ENCODE assay signal across 2 cellular contexts in the genomic region with DNA sequence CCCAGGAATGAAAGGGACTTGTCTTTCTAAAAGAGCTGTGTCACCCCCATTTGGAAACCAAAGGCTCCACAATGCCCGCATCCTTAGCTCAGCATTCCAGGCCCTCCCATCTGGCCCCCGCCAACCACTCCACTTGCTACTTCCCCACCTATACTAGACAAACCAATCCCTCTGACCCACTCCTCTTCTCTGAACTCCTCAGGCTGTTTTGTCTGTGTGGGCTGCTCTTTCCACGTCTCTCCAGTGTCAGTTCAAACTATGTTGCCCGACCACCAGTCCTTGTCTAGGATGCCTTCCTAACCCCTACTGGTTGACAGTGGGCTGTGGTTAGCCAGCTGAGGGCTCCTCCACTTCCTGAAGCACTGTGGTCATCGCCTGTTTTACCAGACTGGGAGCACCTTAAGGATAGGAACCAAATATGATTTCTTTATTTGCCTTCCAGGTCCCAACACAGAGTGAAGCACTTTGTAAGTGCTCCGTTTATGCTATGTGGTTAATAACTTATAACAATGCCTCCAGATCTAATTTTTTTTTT.
TF ChIP-seq lines count a peak whose summit lies in the region.

No MANE protein-coding gene starts in this region.

TF ChIP-seq in A549, 52 proteins besides CTCF, POLR2A, EP300 and RAD21 (continued from another document):
- TF ChIP-seq, protein P1, sequence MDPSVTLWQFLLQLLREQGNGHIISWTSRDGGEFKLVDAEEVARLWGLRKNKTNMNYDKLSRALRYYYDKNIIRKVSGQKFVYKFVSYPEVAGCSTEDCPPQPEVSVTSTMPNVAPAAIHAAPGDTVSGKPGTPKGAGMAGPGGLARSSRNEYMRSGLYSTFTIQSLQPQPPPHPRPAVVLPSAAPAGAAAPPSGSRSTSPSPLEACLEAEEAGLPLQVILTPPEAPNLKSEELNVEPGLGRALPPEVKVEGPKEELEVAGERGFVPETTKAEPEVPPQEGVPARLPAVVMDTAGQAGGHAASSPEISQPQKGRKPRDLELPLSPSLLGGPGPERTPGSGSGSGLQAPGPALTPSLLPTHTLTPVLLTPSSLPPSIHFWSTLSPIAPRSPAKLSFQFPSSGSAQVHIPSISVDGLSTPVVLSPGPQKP (IDR thresholded peaks at IDR 0.05; ENCODE audit: low read depth, low read length): no peak
- TF ChIP-seq SREBF2 (IDR thresholded peaks at IDR 0.05): no peak
- TF ChIP-seq, protein P2, sequence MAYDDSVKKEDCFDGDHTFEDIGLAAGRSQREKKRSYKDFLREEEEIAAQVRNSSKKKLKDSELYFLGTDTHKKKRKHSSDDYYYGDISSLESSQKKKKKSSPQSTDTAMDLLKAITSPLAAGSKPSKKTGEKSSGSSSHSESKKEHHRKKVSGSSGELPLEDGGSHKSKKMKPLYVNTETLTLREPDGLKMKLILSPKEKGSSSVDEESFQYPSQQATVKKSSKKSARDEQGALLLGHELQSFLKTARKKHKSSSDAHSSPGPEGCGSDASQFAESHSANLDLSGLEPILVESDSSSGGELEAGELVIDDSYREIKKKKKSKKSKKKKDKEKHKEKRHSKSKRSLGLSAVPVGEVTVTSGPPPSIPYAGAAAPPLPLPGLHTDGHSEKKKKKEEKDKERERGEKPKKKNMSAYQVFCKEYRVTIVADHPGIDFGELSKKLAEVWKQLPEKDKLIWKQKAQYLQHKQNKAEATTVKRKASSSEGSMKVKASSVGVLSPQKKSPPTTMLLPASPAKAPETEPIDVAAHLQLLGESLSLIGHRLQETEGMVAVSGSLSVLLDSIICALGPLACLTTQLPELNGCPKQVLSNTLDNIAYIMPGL (CRISPR knock-in tag; IDR thresholded peaks at IDR 0.05; ENCODE audit: borderline replicate concordance): no peak
- TF ChIP-seq FOSB (CRISPR knock-in tag; IDR thresholded peaks at IDR 0.05): no peak
- TF ChIP-seq FOSL2 (IDR thresholded peaks at IDR 0.05): no peak
- TF ChIP-seq FOSL2 (CRISPR knock-in tag; IDR thresholded peaks at IDR 0.05): no peak
- TF ChIP-seq, protein P3, sequence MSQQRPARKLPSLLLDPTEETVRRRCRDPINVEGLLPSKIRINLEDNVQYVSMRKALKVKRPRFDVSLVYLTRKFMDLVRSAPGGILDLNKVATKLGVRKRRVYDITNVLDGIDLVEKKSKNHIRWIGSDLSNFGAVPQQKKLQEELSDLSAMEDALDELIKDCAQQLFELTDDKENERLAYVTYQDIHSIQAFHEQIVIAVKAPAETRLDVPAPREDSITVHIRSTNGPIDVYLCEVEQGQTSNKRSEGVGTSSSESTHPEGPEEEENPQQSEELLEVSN (IDR thresholded peaks at IDR 0.05; ENCODE audit: borderline replicate concordance, low read depth): no peak
- TF ChIP-seq KDM1A (IDR thresholded peaks at IDR 0.05; ENCODE audit: low read depth): no peak
- no peak for TF ChIP-seq CEBPB (IDR thresholded peaks at IDR 0.05)
- no peak for TF ChIP-seq ZC3H11A (IDR thresholded peaks at IDR 0.05)
- TF ChIP-seq, protein P4, sequence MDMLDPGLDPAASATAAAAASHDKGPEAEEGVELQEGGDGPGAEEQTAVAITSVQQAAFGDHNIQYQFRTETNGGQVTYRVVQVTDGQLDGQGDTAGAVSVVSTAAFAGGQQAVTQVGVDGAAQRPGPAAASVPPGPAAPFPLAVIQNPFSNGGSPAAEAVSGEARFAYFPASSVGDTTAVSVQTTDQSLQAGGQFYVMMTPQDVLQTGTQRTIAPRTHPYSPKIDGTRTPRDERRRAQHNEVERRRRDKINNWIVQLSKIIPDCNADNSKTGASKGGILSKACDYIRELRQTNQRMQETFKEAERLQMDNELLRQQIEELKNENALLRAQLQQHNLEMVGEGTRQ (IDR thresholded peaks at IDR 0.05): no peak
- no peak for TF ChIP-seq ZSCAN20 (CRISPR knock-in tag; IDR thresholded peaks at IDR 0.05)

TF ChIP-seq in GM23338, 12 proteins besides CTCF, POLR2A, EP300 and RAD21:
- TF ChIP-seq, protein P5, sequence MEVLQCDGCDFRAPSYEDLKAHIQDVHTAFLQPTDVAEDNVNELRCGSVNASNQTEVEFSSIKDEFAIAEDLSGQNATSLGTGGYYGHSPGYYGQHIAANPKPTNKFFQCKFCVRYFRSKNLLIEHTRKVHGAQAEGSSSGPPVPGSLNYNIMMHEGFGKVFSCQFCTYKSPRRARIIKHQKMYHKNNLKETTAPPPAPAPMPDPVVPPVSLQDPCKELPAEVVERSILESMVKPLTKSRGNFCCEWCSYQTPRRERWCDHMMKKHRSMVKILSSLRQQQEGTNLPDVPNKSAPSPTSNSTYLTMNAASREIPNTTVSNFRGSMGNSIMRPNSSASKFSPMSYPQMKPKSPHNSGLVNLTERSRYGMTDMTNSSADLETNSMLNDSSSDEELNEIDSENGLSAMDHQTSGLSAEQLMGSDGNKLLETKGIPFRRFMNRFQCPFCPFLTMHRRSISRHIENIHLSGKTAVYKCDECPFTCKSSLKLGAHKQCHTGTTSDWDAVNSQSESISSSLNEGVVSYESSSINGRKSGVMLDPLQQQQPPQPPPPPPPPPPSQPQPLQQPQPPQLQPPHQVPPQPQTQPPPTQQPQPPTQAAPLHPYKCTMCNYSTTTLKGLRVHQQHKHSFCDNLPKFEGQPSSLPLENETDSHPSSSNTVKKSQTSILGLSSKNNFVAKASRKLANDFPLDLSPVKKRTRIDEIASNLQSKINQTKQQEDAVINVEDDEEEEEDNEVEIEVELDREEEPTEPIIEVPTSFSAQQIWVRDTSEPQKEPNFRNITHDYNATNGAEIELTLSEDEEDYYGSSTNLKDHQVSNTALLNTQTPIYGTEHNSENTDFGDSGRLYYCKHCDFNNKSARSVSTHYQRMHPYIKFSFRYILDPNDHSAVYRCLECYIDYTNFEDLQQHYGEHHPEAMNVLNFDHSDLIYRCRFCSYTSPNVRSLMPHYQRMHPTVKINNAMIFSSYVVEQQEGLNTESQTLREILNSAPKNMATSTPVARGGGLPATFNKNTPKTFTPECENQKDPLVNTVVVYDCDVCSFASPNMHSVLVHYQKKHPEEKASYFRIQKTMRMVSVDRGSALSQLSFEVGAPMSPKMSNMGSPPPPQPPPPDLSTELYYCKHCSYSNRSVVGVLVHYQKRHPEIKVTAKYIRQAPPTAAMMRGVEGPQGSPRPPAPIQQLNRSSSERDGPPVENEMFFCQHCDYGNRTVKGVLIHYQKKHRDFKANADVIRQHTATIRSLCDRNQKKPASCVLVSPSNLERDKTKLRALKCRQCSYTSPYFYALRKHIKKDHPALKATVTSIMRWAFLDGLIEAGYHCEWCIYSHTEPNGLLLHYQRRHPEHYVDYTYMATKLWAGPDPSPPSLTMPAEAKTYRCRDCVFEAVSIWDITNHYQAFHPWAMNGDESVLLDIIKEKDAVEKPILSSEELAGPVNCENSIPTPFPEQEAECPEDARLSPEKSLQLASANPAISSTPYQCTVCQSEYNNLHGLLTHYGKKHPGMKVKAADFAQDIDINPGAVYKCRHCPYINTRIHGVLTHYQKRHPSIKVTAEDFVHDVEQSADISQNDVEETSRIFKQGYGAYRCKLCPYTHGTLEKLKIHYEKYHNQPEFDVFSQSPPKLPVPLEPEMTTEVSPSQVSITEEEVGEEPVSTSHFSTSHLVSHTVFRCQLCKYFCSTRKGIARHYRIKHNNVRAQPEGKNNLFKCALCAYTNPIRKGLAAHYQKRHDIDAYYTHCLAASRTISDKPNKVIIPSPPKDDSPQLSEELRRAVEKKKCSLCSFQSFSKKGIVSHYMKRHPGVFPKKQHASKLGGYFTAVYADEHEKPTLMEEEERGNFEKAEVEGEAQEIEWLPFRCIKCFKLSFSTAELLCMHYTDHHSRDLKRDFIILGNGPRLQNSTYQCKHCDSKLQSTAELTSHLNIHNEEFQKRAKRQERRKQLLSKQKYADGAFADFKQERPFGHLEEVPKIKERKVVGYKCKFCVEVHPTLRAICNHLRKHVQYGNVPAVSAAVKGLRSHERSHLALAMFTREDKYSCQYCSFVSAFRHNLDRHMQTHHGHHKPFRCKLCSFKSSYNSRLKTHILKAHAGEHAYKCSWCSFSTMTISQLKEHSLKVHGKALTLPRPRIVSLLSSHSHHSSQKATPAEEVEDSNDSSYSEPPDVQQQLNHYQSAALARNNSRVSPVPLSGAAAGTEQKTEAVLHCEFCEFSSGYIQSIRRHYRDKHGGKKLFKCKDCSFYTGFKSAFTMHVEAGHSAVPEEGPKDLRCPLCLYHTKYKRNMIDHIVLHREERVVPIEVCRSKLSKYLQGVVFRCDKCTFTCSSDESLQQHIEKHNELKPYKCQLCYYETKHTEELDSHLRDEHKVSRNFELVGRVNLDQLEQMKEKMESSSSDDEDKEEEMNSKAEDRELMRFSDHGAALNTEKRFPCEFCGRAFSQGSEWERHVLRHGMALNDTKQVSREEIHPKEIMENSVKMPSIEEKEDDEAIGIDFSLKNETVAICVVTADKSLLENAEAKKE (CRISPR knock-in tag; IDR thresholded peaks at IDR 0.05): no peak
- no peak for TF ChIP-seq EZH2 (IDR thresholded peaks at IDR 0.05; ENCODE audit: low read depth, unreplicated experiment)
- TF ChIP-seq ZNF114 (CRISPR knock-in tag; IDR thresholded peaks at IDR 0.05): no peak
- TF ChIP-seq ZNF331 (CRISPR knock-in tag; IDR thresholded peaks at IDR 0.05; ENCODE audit: low read depth): no peak
- TF ChIP-seq, protein P6, sequence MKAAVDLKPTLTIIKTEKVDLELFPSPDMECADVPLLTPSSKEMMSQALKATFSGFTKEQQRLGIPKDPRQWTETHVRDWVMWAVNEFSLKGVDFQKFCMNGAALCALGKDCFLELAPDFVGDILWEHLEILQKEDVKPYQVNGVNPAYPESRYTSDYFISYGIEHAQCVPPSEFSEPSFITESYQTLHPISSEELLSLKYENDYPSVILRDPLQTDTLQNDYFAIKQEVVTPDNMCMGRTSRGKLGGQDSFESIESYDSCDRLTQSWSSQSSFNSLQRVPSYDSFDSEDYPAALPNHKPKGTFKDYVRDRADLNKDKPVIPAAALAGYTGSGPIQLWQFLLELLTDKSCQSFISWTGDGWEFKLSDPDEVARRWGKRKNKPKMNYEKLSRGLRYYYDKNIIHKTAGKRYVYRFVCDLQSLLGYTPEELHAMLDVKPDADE (IDR thresholded peaks at IDR 0.05): no peak
- no peak for TF ChIP-seq CREB1 (CRISPR knock-in tag; IDR thresholded peaks at IDR 0.05; ENCODE audit: low read depth)
- TF ChIP-seq NANOG (IDR thresholded peaks at IDR 0.05; ENCODE audit: borderline replicate concordance): no peak
- TF ChIP-seq JUNB (IDR thresholded peaks at IDR 0.05; ENCODE audit: unreplicated experiment): no peak
- TF ChIP-seq POLR2AphosphoS5 (IDR thresholded peaks at IDR 0.05; ENCODE audit: low read depth): no peak
- no peak for TF ChIP-seq STAT1 (IDR thresholded peaks at IDR 0.05; ENCODE audit: unreplicated experiment)
- TF ChIP-seq EZH2phosphoT487 (IDR thresholded peaks at IDR 0.05; ENCODE audit: unreplicated experiment): no peak
- TF ChIP-seq, protein P7, sequence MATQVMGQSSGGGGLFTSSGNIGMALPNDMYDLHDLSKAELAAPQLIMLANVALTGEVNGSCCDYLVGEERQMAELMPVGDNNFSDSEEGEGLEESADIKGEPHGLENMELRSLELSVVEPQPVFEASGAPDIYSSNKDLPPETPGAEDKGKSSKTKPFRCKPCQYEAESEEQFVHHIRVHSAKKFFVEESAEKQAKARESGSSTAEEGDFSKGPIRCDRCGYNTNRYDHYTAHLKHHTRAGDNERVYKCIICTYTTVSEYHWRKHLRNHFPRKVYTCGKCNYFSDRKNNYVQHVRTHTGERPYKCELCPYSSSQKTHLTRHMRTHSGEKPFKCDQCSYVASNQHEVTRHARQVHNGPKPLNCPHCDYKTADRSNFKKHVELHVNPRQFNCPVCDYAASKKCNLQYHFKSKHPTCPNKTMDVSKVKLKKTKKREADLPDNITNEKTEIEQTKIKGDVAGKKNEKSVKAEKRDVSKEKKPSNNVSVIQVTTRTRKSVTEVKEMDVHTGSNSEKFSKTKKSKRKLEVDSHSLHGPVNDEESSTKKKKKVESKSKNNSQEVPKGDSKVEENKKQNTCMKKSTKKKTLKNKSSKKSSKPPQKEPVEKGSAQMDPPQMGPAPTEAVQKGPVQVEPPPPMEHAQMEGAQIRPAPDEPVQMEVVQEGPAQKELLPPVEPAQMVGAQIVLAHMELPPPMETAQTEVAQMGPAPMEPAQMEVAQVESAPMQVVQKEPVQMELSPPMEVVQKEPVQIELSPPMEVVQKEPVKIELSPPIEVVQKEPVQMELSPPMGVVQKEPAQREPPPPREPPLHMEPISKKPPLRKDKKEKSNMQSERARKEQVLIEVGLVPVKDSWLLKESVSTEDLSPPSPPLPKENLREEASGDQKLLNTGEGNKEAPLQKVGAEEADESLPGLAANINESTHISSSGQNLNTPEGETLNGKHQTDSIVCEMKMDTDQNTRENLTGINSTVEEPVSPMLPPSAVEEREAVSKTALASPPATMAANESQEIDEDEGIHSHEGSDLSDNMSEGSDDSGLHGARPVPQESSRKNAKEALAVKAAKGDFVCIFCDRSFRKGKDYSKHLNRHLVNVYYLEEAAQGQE (IDR thresholded peaks at IDR 0.05; ENCODE audit: unreplicated experiment): no peak
